ENCODE assay signal across 8 cellular contexts in genomic region chr12:26126340-26127284, GRCh38. TPM values are rescaled to one million over a fixed set of nuclear protein-coding genes. Genes with fewer than 3 reads are reported as not detected.
A peak's percentile ranks its signal among the peaks of the same experiment; 100 is the strongest.
DNase-seq lines count a peak whose midpoint lies in the region; ATAC-seq and TF ChIP-seq lines count a peak whose summit lies in the region.

No MANE protein-coding gene starts in this region.

- H3K18ac ChIP-seq in neuronal stem cell (ENCODE audit: low read length), result peak overlapping the region; percentile 79

- H3K4me1 ChIP-seq in BE2C, result no peaks in the 10 kb centered on the region
- H3K4me1 ChIP-seq in adipocyte (ENCODE audit: control insufficient read depth, insufficient read depth, low read length), result peaks cover 25% of the 10 kb centered on the region
- H3K4me1 ChIP-seq in neuronal stem cell (ENCODE audit: control insufficient read depth in 2 of 2, insufficient read depth in 1 of 2, low read depth in 1 of 2, low read length in 2 of 2), result peaks cover 9 to 11% of the 10 kb centered on the region in 2 donors

- peak overlapping the region; percentile 95 for H3K4me2 ChIP-seq in neuronal stem cell (ENCODE audit: insufficient read depth, low read length, poor library complexity, severe bottlenecking)

- H3K9me3 ChIP-seq in BE2C (no peaks in the 10 kb centered on the region), adipocyte (ENCODE audit: control insufficient read depth, low read length) (no peaks in the 10 kb centered on the region), neuronal stem cell (replicated peaks in 1 of 2; ENCODE audit: control insufficient read depth in 2 of 2, insufficient read depth in 1 of 2, low read depth in 1 of 2, low read length in 2 of 2) (no peaks in the 10 kb centered on the region)

- ATAC-seq in GM18520 (IDR thresholded peaks at IDR 0.05; ENCODE audit: unreplicated experiment), result peak; percentile 24
- peak; percentile 39 for ATAC-seq in HG03175 (IDR thresholded peaks at IDR 0.05; ENCODE audit: unreplicated experiment)
- ATAC-seq in Right ventricle myocardium superior (ENCODE audit: poor library complexity), result peak; percentile 84

- H3K27me3 ChIP-seq in BE2C (peaks cover 73% of the 10 kb centered on the region), adipocyte (replicated peaks; ENCODE audit: control insufficient read depth, insufficient read depth, low read length) (peaks cover 3% of the 10 kb centered on the region), neuronal stem cell (ENCODE audit: control insufficient read depth in 3 of 3, insufficient read depth in 3 of 3, low read depth in 1 of 3, low read length in 3 of 3) (peaks cover 14 to 72% (median 65%) of the 10 kb centered on the region in 3 experiments)

- no peak overlapping the region for H2BK12ac ChIP-seq in neuronal stem cell (ENCODE audit: low read length)

- no peak overlapping the region for H2BK5ac ChIP-seq in neuronal stem cell (ENCODE audit: low read length)

- no CpG with 5 or more reads among the region's 60 CpGs for WGBS in neuronal stem cell (ENCODE audit: extremely low coverage in 2 of 2, insufficient read length in 2 of 2, insufficient replicate concordance in 1 of 2), 2 donors

- H3K9ac ChIP-seq in adipocyte (ENCODE audit: low read length) (peak overlapping the region; percentile 81), neuronal stem cell (ENCODE audit: low read depth, low read length, poor library complexity) (no peak overlapping the region)

- H3K23ac ChIP-seq in neuronal stem cell (ENCODE audit: low read depth, low read length, poor library complexity), result no peak overlapping the region

- H3K27ac ChIP-seq in neuronal stem cell (replicated peaks; ENCODE audit: low read length), result no peak overlapping the region

- no peaks in the 10 kb centered on the region for H3K79me1 ChIP-seq in neuronal stem cell (ENCODE audit: low read depth, low read length)

- intact Hi-C loops in Right ventricle myocardium superior (cut with DNase I), result loop anchor here (5.0 to 10.0 kb wide), 3 partner anchors 68 to 268 kb away; partner anchors contain the start of gene SSPN

- no peak overlapping the region for H4K91ac ChIP-seq in neuronal stem cell (ENCODE audit: low read depth, low read length, poor library complexity)

- no peak overlapping the region for H2BK120ac ChIP-seq in neuronal stem cell (ENCODE audit: low read depth, low read length)

- H2AFZ ChIP-seq in neuronal stem cell (ENCODE audit: low read length), result peak overlapping the region; percentile 96

- TF ChIP-seq CTCF in BE2C (IDR thresholded peaks at IDR 0.05; ENCODE audit: low read depth, low read length), result no peak

- no peak overlapping the region for H2BK15ac ChIP-seq in neuronal stem cell (ENCODE audit: low read length)

- DNase-seq in BE2C (peak; percentile 88), NCI-H82 treated with DMSO at 0.1 percent for 48 hours (lab: John Stamatoyannopoulos, UW; ENCODE audit: unreplicated experiment) (peak; percentile 41), adipocyte (ENCODE audit: low read depth) (peak; percentile 96), Right ventricle myocardium superior (peak; percentile 93), neuronal stem cell (ENCODE audit: low spot score) (peak; percentile 80), T-helper 9 cell (no peak)

- H3K4me3 ChIP-seq in BE2C (ENCODE audit: low read depth, low read length) (peak overlapping the region; percentile 78), adipocyte (ENCODE audit: low read length) (peak overlapping the region; percentile 84), neuronal stem cell (ENCODE audit: low read length in 2 of 2) (peak overlapping the region; percentile 49 to 83)

- H3K14ac ChIP-seq in neuronal stem cell (ENCODE audit: low read length), result no peak overlapping the region

- no peak overlapping the region for H4K8ac ChIP-seq in neuronal stem cell (ENCODE audit: low read depth, low read length)

- no peak overlapping the region for H3K4ac ChIP-seq in neuronal stem cell (ENCODE audit: low read length)

- H3K36me3 ChIP-seq in BE2C (no peaks in the 10 kb centered on the region), adipocyte (ENCODE audit: control insufficient read depth, insufficient read depth, low read length, severe bottlenecking) (no peaks in the 10 kb centered on the region), neuronal stem cell (replicated peaks in 1 of 2; ENCODE audit: control insufficient read depth in 2 of 2, insufficient read depth in 2 of 2, low read length in 2 of 2) (no peaks in the 10 kb centered on the region)

- no peak overlapping the region for H2AK5ac ChIP-seq in neuronal stem cell (ENCODE audit: low read depth, low read length)

RNA-seq across cellular contexts. Expression of gene BHLHE41, which starts 1.8 kb away (rescaled TPM):
- 0.45 TPM for polyA plus RNA-seq in BE2C (2012; ENCODE audit: insufficient read depth, insufficient read length, low read depth)
- total RNA-seq in Right ventricle myocardium superior, result 39.1 TPM
- not detected for polyA plus RNA-seq in neuronal stem cell (2013, experiment 1 of 2)
- polyA plus RNA-seq in neuronal stem cell (2013, experiment 2 of 2), result 0.04 TPM

Comparison
In these comparisons a context has a peak if more than half of its experiments do, and no peak if none do; other contexts are left out.
1. ATAC-seq: peak in every context shown above with its lines; median percentile 84 in Right ventricle myocardium superior; 39 in HG03175; 24 in GM18520.